1 cellular context compared by ENCODE assay signal in genomic region chr14:77353469-77354141, GRCh38.
TF ChIP-seq lines count a peak whose summit lies in the region.

No MANE protein-coding gene starts in this region.

TF ChIP-seq in H1, 55 proteins besides CTCF, POLR2A, EP300 and RAD21:
- TF ChIP-seq POLR2AphosphoS5 (IDR thresholded peaks at IDR 0.05; ENCODE audit: low read depth, low read length) (no peak), CHD7 (IDR thresholded peaks at IDR 0.05; ENCODE audit: insufficient replicate concordance, low read length) (no peak), GABPA (IDR thresholded peaks at IDR 0.05; ENCODE audit: borderline replicate concordance, insufficient read depth, low read length) (no peak), E2F6 (IDR thresholded peaks at IDR 0.05) (no peak), EZH2 (IDR thresholded peaks at IDR 0.05; ENCODE audit: low read depth, low read length, severe bottlenecking) (no peak), SRF (IDR thresholded peaks at IDR 0.05; ENCODE audit: low read depth, low read length) (no peak), RFX5 (IDR thresholded peaks at IDR 0.05; ENCODE audit: borderline replicate concordance, low read depth, low read length) (no peak), TAF1 (IDR thresholded peaks at IDR 0.05; ENCODE audit: low read depth, low read length) (no peak), EGR1 (IDR thresholded peaks at IDR 0.05; ENCODE audit: borderline replicate concordance, low read depth, low read length) (no peak), JUN (IDR thresholded peaks at IDR 0.05; ENCODE audit: low read depth, low read length) (no peak), CHD2 (IDR thresholded peaks at IDR 0.05; ENCODE audit: low read length) (no peak), HDAC6 (IDR thresholded peaks at IDR 0.05; ENCODE audit: low read depth, low read length) (no peak), ZNF274 (IDR thresholded peaks at IDR 0.05; ENCODE audit: borderline replicate concordance, extremely low read depth, low read length) (no peak), POU5F1 (IDR thresholded peaks at IDR 0.05; ENCODE audit: low read depth, low read length) (no peak), BACH1 (IDR thresholded peaks at IDR 0.05; ENCODE audit: low read length) (no peak), NANOG (IDR thresholded peaks at IDR 0.05; ENCODE audit: insufficient read depth, low read depth, low read length, poor library complexity, severe bottlenecking) (no peak), SP4 (IDR thresholded peaks at IDR 0.05; ENCODE audit: low read length) (no peak), CBX8 (IDR thresholded peaks at IDR 0.05; ENCODE audit: borderline replicate concordance, low read depth, low read length) (no peak), SP2 (IDR thresholded peaks at IDR 0.05; ENCODE audit: low read length) (no peak), GTF2F1 (IDR thresholded peaks at IDR 0.05; ENCODE audit: borderline replicate concordance, low read depth, low read length) (no peak)
